22 cellular contexts compared by ENCODE assay signal in genomic region chr3:35043040-35043439, GRCh38.
DNase-seq lines count a peak whose midpoint lies in the region; ATAC-seq, FAIRE-seq and TF ChIP-seq lines count a peak whose summit lies in the region.
"Had no signal": no experiment of that assay in that cellular context is flagged by ENCODE, and none has a peak within 500 bp of the region (broad histone marks: within the 10 kb centered on the region; RNA-seq: fewer than 3 reads in every experiment).

No MANE protein-coding gene starts in this region.

- TF ChIP-seq EP300 in HepG2 (IDR thresholded peaks at IDR 0.05; ENCODE audit: low read depth in 2 of 2, low read length in 2 of 2): no peak
- TF ChIP-seq EP300 in HepG2 (CRISPR knock-in tag; IDR thresholded peaks at IDR 0.05; ENCODE audit: borderline replicate concordance): no peak

- H2AFZ ChIP-seq in HepG2 (ENCODE audit: low read length): no peak overlapping the region

- TF ChIP-seq POLR2A in right lobe of liver (IDR thresholded peaks at IDR 0.05) (no peak), HepG2 (IDR thresholded peaks at IDR 0.05; ENCODE audit: insufficient read depth in 1 of 2, low read depth in 2 of 2, low read length in 2 of 2) (no peak)

- H3K27ac ChIP-seq in right lobe of liver (peak overlapping the region in 2 of 3 donors; percentile 67 to 70), HepG2 (ENCODE audit: extremely low read length, insufficient read depth, low read length) (no peak overlapping the region)
- H3K27ac ChIP-seq: A549; BLaER1 treated with 17β-estradiol and CSF1 and Interleukin-3, amounts not matched to agents 10 nM and 100 nM; C4-2B had no signal

- no peaks in the 10 kb centered on the region for H4K20me1 ChIP-seq in HepG2 (ENCODE audit: insufficient read depth, low read length)
- H4K20me1 ChIP-seq: BLaER1 treated with 17β-estradiol and CSF1 and Interleukin-3, amounts not matched to agents 10 nM and 100 nM had no signal

- intact Hi-C loops in right lobe of liver (cut with DNase I): no loop called here
- intact Hi-C loops in HepG2 (cut with micrococcal nuclease; ENCODE audit: unreplicated experiment): no loop called here

- H3K4me2 ChIP-seq in HepG2 (ENCODE audit: low read depth, low read length): no peak overlapping the region
- H3K4me2 ChIP-seq: A549; BLaER1 treated with 17β-estradiol and CSF1 and Interleukin-3, amounts not matched to agents 10 nM and 100 nM had no signal

- CTCF ChIA-PET in HepG2 (lab: Yijun Ruan, JAX; ENCODE audit: low intra/inter-chr PET ratio, low total read pairs): no interaction called here

- DNase-seq in NCI-H1105 treated with DMSO at 0.1 percent for 48 hours (lab: John Stamatoyannopoulos, UW) (peak; percentile 24), NCI-H1105 (lab: John Stamatoyannopoulos, UW) (no peak), right lobe of liver (no peak), HepG2 (ENCODE audit: low spot score) (no peak), G401 (ENCODE audit: low spot score) (peak; percentile 11)
- DNase-seq: AML-193; Caco-2; Calu3; CD4-positive, alpha-beta T cell; CD8-positive, alpha-beta T cell; DMS79 treated with DMSO at 0.1 percent for 48 hours; GDM1 had no signal

- ATAC-seq in right lobe of liver (no peak), HepG2 (no peak), HG03469 (IDR thresholded peaks at IDR 0.05; ENCODE audit: unreplicated experiment) (no peak), GM18870 (IDR thresholded peaks at IDR 0.05; ENCODE audit: unreplicated experiment) (no peak)
- ATAC-seq: A549; CD8-positive, alpha-beta T cell; GM12878 had no signal

- no peaks in the 10 kb centered on the region for H3K79me2 ChIP-seq in HepG2 (ENCODE audit: insufficient read depth, low read length)

- in situ Hi-C loops in HepG2 (cut with HindIII; ENCODE audit: extremely low pct_ligation_motif_present, low pct_unique_long_range_greater_than_20kb) (no loop called here), G401 (cut with HindIII; ENCODE audit: low sequenced_read_pairs) (no loop called here)

- H3K36me3 ChIP-seq in right lobe of liver (no peaks in the 10 kb centered on the region), HepG2 (replicated peaks in 1 of 2; ENCODE audit: control insufficient read depth in 1 of 2, insufficient read depth in 2 of 2, low read length in 2 of 2) (no peaks in the 10 kb centered on the region)
- H3K36me3 ChIP-seq: BLaER1 treated with 17β-estradiol and CSF1 and Interleukin-3, amounts not matched to agents 10 nM and 100 nM had no signal

- WGBS in right lobe of liver (ENCODE audit: insufficient coverage, low coverage, low lambda C conversion rate, missing lambda C conversion rate): 97% methylated on average over 2 of the region's 2 CpGs
- WGBS in HepG2 (ENCODE audit: low lambda C conversion rate): 13% methylated on average over 2 of the region's 2 CpGs

- peaks cover 0 to 16% (median 0%) of the 10 kb centered on the region in 4 donors for H3K4me1 ChIP-seq in right lobe of liver
- no peaks in the 10 kb centered on the region for H3K4me1 ChIP-seq in HepG2 (ENCODE audit: insufficient read depth, low read length)
- H3K4me1 ChIP-seq: A549; BLaER1 treated with 17β-estradiol and CSF1 and Interleukin-3, amounts not matched to agents 10 nM and 100 nM; Caco-2 had no signal

- no peak for FAIRE-seq in HepG2 (lab: Jason Lieb, UNC)
- FAIRE-seq: A549, D721Med, GM12878, GM12892, GM18507, GM19239 had no signal

- H3K9me3 ChIP-seq in right lobe of liver (no peaks in the 10 kb centered on the region), HepG2 (ENCODE audit: low read length) (peaks cover 58% of the 10 kb centered on the region)
- H3K9me3 ChIP-seq: A549; BLaER1 treated with 17β-estradiol and CSF1 and Interleukin-3, amounts not matched to agents 10 nM and 100 nM; Caco-2 had no signal

- TF ChIP-seq RAD21 in HepG2 (CRISPR knock-in tag; IDR thresholded peaks at IDR 0.05): no peak

- POLR2A ChIA-PET in HepG2 (lab: Yijun Ruan, JAX): no interaction called here

- no peak for TF ChIP-seq CTCF in right lobe of liver (IDR thresholded peaks at IDR 0.05)
- no peak for TF ChIP-seq CTCF in HepG2 (CRISPR knock-in tag; IDR thresholded peaks at IDR 0.05)

- no peak overlapping the region for H3K9ac ChIP-seq in HepG2 (ENCODE audit: insufficient read depth, low read depth, low read length)
- H3K9ac ChIP-seq: BLaER1 treated with 17β-estradiol and CSF1 and Interleukin-3, amounts not matched to agents 10 nM and 100 nM had no signal

- no peaks in the 10 kb centered on the region for H3K27me3 ChIP-seq in right lobe of liver
- no peaks in the 10 kb centered on the region for H3K27me3 ChIP-seq in HepG2 (ENCODE audit: control insufficient read depth in 1 of 2, insufficient read depth in 2 of 2, low read length in 2 of 2)
- H3K27me3 ChIP-seq: BLaER1 treated with 17β-estradiol and CSF1 and Interleukin-3, amounts not matched to agents 10 nM and 100 nM had no signal

- no TSS peak for BruUV-seq in HepG2 (replicated peaks; lab: Mats Ljungman, UMichigan)

- H3K4me3 ChIP-seq in right lobe of liver: no peak overlapping the region
- H3K4me3 ChIP-seq in HepG2 (replicated peaks in 1 of 3; ENCODE audit: insufficient read depth in 1 of 3, low read depth in 2 of 3, low read length in 3 of 3): no peak overlapping the region
- H3K4me3 ChIP-seq: A549; BLaER1 treated with 17β-estradiol and CSF1 and Interleukin-3, amounts not matched to agents 10 nM and 100 nM; GM12878 had no signal

TF ChIP-seq in HepG2, 621 proteins besides CTCF, POLR2A, EP300 and RAD21 (continues in another document):
- TF ChIP-seq ZNF780A (CRISPR knock-in tag; IDR thresholded peaks at IDR 0.05) (no peak), ZZZ3 (CRISPR knock-in tag; IDR thresholded peaks at IDR 0.05; ENCODE audit: borderline replicate concordance) (no peak), CBX2 (IDR thresholded peaks at IDR 0.05; ENCODE audit: low read depth, low read length) (no peak), CBX2 (CRISPR knock-in tag; IDR thresholded peaks at IDR 0.05; ENCODE audit: low read depth) (no peak), DZIP1 (CRISPR knock-in tag; IDR thresholded peaks at IDR 0.05) (no peak), ZNF687 (CRISPR knock-in tag; IDR thresholded peaks at IDR 0.05) (no peak), TBX3 (IDR thresholded peaks at IDR 0.05; ENCODE audit: borderline replicate concordance) (no peak), JUND (CRISPR knock-in tag; IDR thresholded peaks at IDR 0.05) (no peak), KLF16 (CRISPR knock-in tag; IDR thresholded peaks at IDR 0.05) (no peak), ZNF414 (CRISPR knock-in tag; IDR thresholded peaks at IDR 0.05) (no peak)

Comparison
In these comparisons a context has a peak if more than half of its experiments do, and no peak if none do; other contexts are left out.
1. DNase-seq: peak in NCI-H1105 treated with DMSO at 0.1 percent for 48 hours (single experiment) and G401 (single experiment); none in NCI-H1105 (single experiment), right lobe of liver (0 of 3) and HepG2 (single experiment).